ENCODE assay signal across 9 cellular contexts in genomic region chr14:49770212-49770817, GRCh38. TPM values are rescaled to one million over a fixed set of nuclear protein-coding genes. Genes with fewer than 3 reads are reported as not detected.
DNase-seq lines count a peak whose midpoint lies in the region; ATAC-seq, FAIRE-seq and TF ChIP-seq lines count a peak whose summit lies in the region.
"Had no signal": no experiment of that assay in that cellular context is flagged by ENCODE, and none has a peak within 500 bp of the region (broad histone marks: within the 10 kb centered on the region; RNA-seq: fewer than 3 reads in every experiment).

No MANE protein-coding gene starts in this region.

- peak overlapping the region; percentile 41 for H3K4me3 Mint-ChIP-seq in T-helper 17 cell
- peak overlapping the region; percentile 90 for H3K4me3 Mint-ChIP-seq in stimulated activated effector memory CD8-positive, alpha-beta T cell treated with anti-CD3 and anti-CD28 coated beads, Interleukin-12 subunit alpha, Interleukin-12 subunit beta, amount 100 ng/mL, for 72 hours

- DNase-seq in SIG-M5 treated with dmso at 0.1 percent for 504 hours (lab: John Stamatoyannopoulos, UW; ENCODE audit: unreplicated experiment) (peak; percentile 25), SIG-M5 (lab: John Stamatoyannopoulos, UW) (no peak), T-helper 17 cell (no peak), glomerular visceral epithelial cell (ENCODE audit: extremely low spot score) (peak; percentile 71), GM12892 (ENCODE audit: insufficient read length) (no peak), NCI-H1105 treated with DMSO at 0.1 percent for 48 hours (lab: John Stamatoyannopoulos, UW) (no peak)
- DNase-seq in stimulated activated effector memory CD8-positive, alpha-beta T cell treated with anti-CD3 and anti-CD28 coated beads, Interleukin-12 subunit alpha, Interleukin-12 subunit beta, amount 100 ng/mL, for 72 hours (ENCODE audit: low spot score in 2 of 2): no peak
- DNase-seq in activated CD4-positive, CD25-positive, alpha-beta regulatory T cell treated with anti-CD3 and anti-CD28 coated beads, Interleukin-2, amount 50 U/mL, for 72 hours: no peak
- DNase-seq: NCI-H1436 treated with DMSO at 0.1 percent for 48 hours had no signal

- ATAC-seq in T-helper 17 cell: no peak
- ATAC-seq in stimulated activated effector memory CD8-positive, alpha-beta T cell treated with anti-CD3 and anti-CD28 coated beads, Interleukin-12 subunit alpha, Interleukin-12 subunit beta, amount 100 ng/mL, for 72 hours: no peak

- no peaks in the 10 kb centered on the region for H3K27me3 Mint-ChIP-seq in T-helper 17 cell

- peak overlapping the region; percentile 96 for H3K27ac Mint-ChIP-seq in T-helper 17 cell
- no peak overlapping the region for H3K27ac Mint-ChIP-seq in stimulated activated effector memory CD8-positive, alpha-beta T cell treated with anti-CD3 and anti-CD28 coated beads, Interleukin-12 subunit alpha, Interleukin-12 subunit beta, amount 100 ng/mL, for 72 hours

- H3K9me3 ChIP-seq in T-helper 17 cell (ENCODE audit: control insufficient read depth, low read length, poor library complexity, severe bottlenecking): no peaks in the 10 kb centered on the region

- FAIRE-seq in GM12892 (lab: Jason Lieb, UNC): no peak

- peaks cover 3% of the 10 kb centered on the region for H3K36me3 Mint-ChIP-seq in T-helper 17 cell (ENCODE audit: low read depth)
- H3K36me3 Mint-ChIP-seq in stimulated activated effector memory CD8-positive, alpha-beta T cell treated with anti-CD3 and anti-CD28 coated beads, Interleukin-12 subunit alpha, Interleukin-12 subunit beta, amount 100 ng/mL, for 72 hours: peaks cover 63% of the 10 kb centered on the region

- no peak for TF ChIP-seq POLR2A in GM12892 (IDR thresholded peaks at IDR 0.05; ENCODE audit: low read depth, low read length)

- no peaks in the 10 kb centered on the region for H3K9me3 Mint-ChIP-seq in stimulated activated effector memory CD8-positive, alpha-beta T cell treated with anti-CD3 and anti-CD28 coated beads, Interleukin-12 subunit alpha, Interleukin-12 subunit beta, amount 100 ng/mL, for 72 hours

- peaks cover 27% of the 10 kb centered on the region for H3K4me1 Mint-ChIP-seq in T-helper 17 cell
- peaks cover 30% of the 10 kb centered on the region for H3K4me1 Mint-ChIP-seq in stimulated activated effector memory CD8-positive, alpha-beta T cell treated with anti-CD3 and anti-CD28 coated beads, Interleukin-12 subunit alpha, Interleukin-12 subunit beta, amount 100 ng/mL, for 72 hours

RNA-seq across cellular contexts. Expression of gene KLHDC2, which starts 2.4 kb away (rescaled TPM):
- total RNA-seq in T-helper 17 cell: 10 to 100 TPM; 73.5 to 79.2 TPM
- polyA plus RNA-seq in GM12892 (2012; ENCODE audit: missing spikeins): 26.3 TPM

Comparison
In these comparisons a context has a peak if more than half of its experiments do, and no peak if none do; other contexts are left out.
1. DNase-seq: peak in SIG-M5 treated with dmso at 0.1 percent for 504 hours (single experiment) and glomerular visceral epithelial cell (single experiment); none in SIG-M5 (single experiment), T-helper 17 cell (0 of 3), stimulated activated effector memory CD8-positive, alpha-beta T cell treated with anti-CD3 and anti-CD28 coated beads, Interleukin-12 subunit alpha, Interleukin-12 subunit beta, amount 100 ng/mL, for 72 hours (0 of 2), activated CD4-positive, CD25-positive, alpha-beta regulatory T cell treated with anti-CD3 and anti-CD28 coated beads, Interleukin-2, amount 50 U/mL, for 72 hours (single experiment), GM12892 (single experiment) and NCI-H1105 treated with DMSO at 0.1 percent for 48 hours (single experiment).